In the genomic region with DNA sequence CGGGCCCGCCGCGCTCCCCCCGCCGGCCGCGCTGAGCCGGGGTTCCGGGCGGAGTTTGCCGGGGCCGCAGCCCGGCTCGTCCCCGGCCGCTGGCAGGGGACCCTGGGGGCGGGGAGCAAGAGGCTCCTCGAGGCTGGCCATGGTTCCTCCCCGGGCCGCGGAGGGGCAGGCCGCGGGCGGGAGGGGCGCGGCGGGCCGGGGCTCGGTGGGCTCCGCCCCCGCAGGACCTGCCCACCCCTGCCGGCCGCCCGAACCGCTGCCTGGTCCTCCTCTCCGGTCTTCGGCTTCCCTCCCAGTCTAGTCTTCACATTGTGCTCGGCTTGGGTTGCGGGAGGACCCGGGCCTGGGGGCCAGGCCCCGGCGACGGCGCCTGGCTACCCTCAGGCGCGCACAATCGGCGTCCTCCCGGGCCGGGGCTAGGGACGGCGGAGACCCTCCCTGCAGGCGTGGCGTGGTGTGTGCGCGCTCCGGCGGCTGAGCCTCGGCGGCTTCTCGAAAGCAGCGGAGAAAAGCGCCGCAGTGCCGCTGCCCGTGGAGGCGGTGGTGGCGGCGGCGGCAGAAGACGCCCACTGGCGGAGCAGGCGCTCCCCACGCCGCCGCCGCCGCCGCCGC, we compare ENCODE assay signal across 8 cellular contexts. TPM values are rescaled to one million over a fixed set of nuclear protein-coding genes. Genes with fewer than 3 reads are reported as not detected.
DNase-seq lines count a peak whose midpoint lies in the region; ATAC-seq, FAIRE-seq and TF ChIP-seq lines count a peak whose summit lies in the region.

A gene (minus strand): TSS at position 571 of the 612 bp plus-strand sequence. CDS start 430 bp downstream, at position 141.

- peak within 1 kb of the TSS; percentile 99 for H3K18ac ChIP-seq in neuronal stem cell (ENCODE audit: low read length)

- peak; percentile 49 for DNase-seq in ELF-1 (ENCODE audit: low read depth, low spot score)
- peak; percentile 69 for DNase-seq in RCC 7860 (ENCODE audit: low spot score)
- peak in 1 of 2 donors; percentile 9 for DNase-seq in foreskin keratinocyte
- DNase-seq in neuronal stem cell (ENCODE audit: low spot score), result peak; percentile 68
- DNase-seq in NCI-H2081 treated with DMSO at 0.1 percent for 48 hours (lab: John Stamatoyannopoulos, UW), result no peak
- no peak for DNase-seq in NCI-H82 treated with DMSO at 0.1 percent for 48 hours (lab: John Stamatoyannopoulos, UW; ENCODE audit: unreplicated experiment)
- no peak for DNase-seq in NCI-H1417 (lab: John Stamatoyannopoulos, UW)
- DNase-seq in activated CD4-positive, alpha-beta T cell treated with anti-CD3 and anti-CD28 coated beads for 4 hours, result no peak

- peak within 1 kb of the TSS; percentile 84 to 98 for H3K4me3 ChIP-seq in neuronal stem cell (ENCODE audit: low read length in 2 of 2)

- H3K27me3 ChIP-seq in foreskin keratinocyte (peaks cover 80% of the 10 kb centered on the region), neuronal stem cell (ENCODE audit: control insufficient read depth in 3 of 3, insufficient read depth in 3 of 3, low read depth in 1 of 3, low read length in 3 of 3) (peaks cover 0 to 22% (median 3%) of the 10 kb centered on the region in 3 experiments)

- H2AFZ ChIP-seq in neuronal stem cell (ENCODE audit: low read length), result peak within 1 kb of the TSS; percentile 97

- peak within 1 kb of the TSS; percentile 35 for H2BK12ac ChIP-seq in neuronal stem cell (ENCODE audit: low read length)

- peak within 1 kb of the TSS; percentile 86 for H3K4me2 ChIP-seq in neuronal stem cell (ENCODE audit: insufficient read depth, low read length, poor library complexity, severe bottlenecking)

- H2BK5ac ChIP-seq in neuronal stem cell (ENCODE audit: low read length), result peak within 1 kb of the TSS; percentile 83

- no peak within 1 kb of the TSS for H2BK15ac ChIP-seq in neuronal stem cell (ENCODE audit: low read length)

- WGBS in neuronal stem cell (ENCODE audit: extremely low coverage in 2 of 2, insufficient read length in 2 of 2, insufficient replicate concordance in 1 of 2), 2 donors, result no CpG with 5 or more reads among the region's 81 CpGs

- H3K36me3 ChIP-seq in neuronal stem cell (replicated peaks in 1 of 2; ENCODE audit: control insufficient read depth in 2 of 2, insufficient read depth in 2 of 2, low read length in 2 of 2), result peaks cover 0 to 18% of the 10 kb centered on the region in 2 donors

- H3K79me1 ChIP-seq in neuronal stem cell (ENCODE audit: low read depth, low read length), result peaks cover 6% of the 10 kb centered on the region

- ATAC-seq in foreskin keratinocyte, result peak; percentile 16

- no peak within 1 kb of the TSS for H2AK5ac ChIP-seq in neuronal stem cell (ENCODE audit: low read depth, low read length)

- H4K8ac ChIP-seq in neuronal stem cell (ENCODE audit: low read depth, low read length), result no peak within 1 kb of the TSS

- H3K14ac ChIP-seq in neuronal stem cell (ENCODE audit: low read length), result peak within 1 kb of the TSS; percentile 43

- no peak within 1 kb of the TSS for H4K91ac ChIP-seq in neuronal stem cell (ENCODE audit: low read depth, low read length, poor library complexity)

- H2BK120ac ChIP-seq in neuronal stem cell (ENCODE audit: low read depth, low read length), result no peak within 1 kb of the TSS

- peak within 1 kb of the TSS; percentile 94 for H3K9ac ChIP-seq in neuronal stem cell (ENCODE audit: low read depth, low read length, poor library complexity)

- H3K4me1 ChIP-seq in foreskin keratinocyte (no peaks in the 10 kb centered on the region), neuronal stem cell (ENCODE audit: control insufficient read depth in 2 of 2, insufficient read depth in 1 of 2, low read depth in 1 of 2, low read length in 2 of 2) (peaks cover 16 to 30% of the 10 kb centered on the region in 2 donors)

- H3K27ac ChIP-seq in foreskin keratinocyte (no peak within 1 kb of the TSS), neuronal stem cell (replicated peaks; ENCODE audit: low read length) (peak within 1 kb of the TSS; percentile 75)

- FAIRE-seq in RCC 7860 (lab: Jason Lieb, UNC), result no peak

- no peaks in the 10 kb centered on the region for H3K9me3 ChIP-seq in neuronal stem cell (replicated peaks in 1 of 2; ENCODE audit: control insufficient read depth in 2 of 2, insufficient read depth in 1 of 2, low read depth in 1 of 2, low read length in 2 of 2)

- no peak for TF ChIP-seq CTCF in foreskin keratinocyte (conservative IDR thresholded peaks at IDR 0.05)

- H3K23ac ChIP-seq in neuronal stem cell (ENCODE audit: low read depth, low read length, poor library complexity), result peak within 1 kb of the TSS; percentile 76

- H3K4ac ChIP-seq in neuronal stem cell (ENCODE audit: low read length), result no peak within 1 kb of the TSS

RNA-seq across cellular contexts. Expression of the gene that starts here (rescaled TPM):
- total RNA-seq in foreskin keratinocyte, result not detected in 2 replicates
- not detected in 2 replicates for polyA plus RNA-seq in foreskin keratinocyte
- 9.7 TPM for polyA plus RNA-seq in neuronal stem cell (2013, experiment 1 of 2)
- 9.7 TPM for polyA plus RNA-seq in neuronal stem cell (2013, experiment 2 of 2)

Comparison
In these comparisons a context has a peak if more than half of its experiments do, and no peak if none do; other contexts are left out.
1. Peak in ATAC-seq in foreskin keratinocyte; RNA of the gene not detected or under 1 TPM.
2. DNase-seq: peak in ELF-1 (single experiment), RCC 7860 (single experiment) and neuronal stem cell (single experiment); none in NCI-H2081 treated with DMSO at 0.1 percent for 48 hours (single experiment), NCI-H82 treated with DMSO at 0.1 percent for 48 hours (single experiment), NCI-H1417 (0 of 3) and activated CD4-positive, alpha-beta T cell treated with anti-CD3 and anti-CD28 coated beads for 4 hours (0 of 2).